Comparison of ENCODE assay signal across 9 cellular contexts in genomic region chr19:48842744-48843162, GRCh38. TPM values are rescaled to one million over a fixed set of nuclear protein-coding genes. Genes with fewer than 3 reads are reported as not detected.
DNase-seq lines count a peak whose midpoint lies in the region; ATAC-seq and TF ChIP-seq lines count a peak whose summit lies in the region.
"Had no signal": no experiment of that assay in that cellular context is flagged by ENCODE, and none has a peak within 500 bp of the region (broad histone marks: within the 10 kb centered on the region; RNA-seq: fewer than 3 reads in every experiment).

No MANE protein-coding gene starts in this region.

- intact Hi-C loops in aorta (cut with DNase I) = loop anchor here in 1 of 2 donors (10.0 kb wide), 1 partner anchor 198 kb away; the partner anchor contains the start of gene CA11

- H3K27me3 Mint-ChIP-seq in activated CD8-positive, alpha-beta T cell treated with anti-CD3 and anti-CD28 coated beads, Interleukin-2, amount 10 ng/mL, durations not matched to agents 7 days and 5 days (ENCODE audit: low read depth) = no peaks in the 10 kb centered on the region

- H3K9me3 ChIP-seq in aorta (ENCODE audit: control insufficient read depth, low read length) = no peaks in the 10 kb centered on the region

- H3K27me3 ChIP-seq in aorta (ENCODE audit: control insufficient read depth in 1 of 2, insufficient read depth in 2 of 2, low read length in 1 of 2) = no peaks in the 10 kb centered on the region

- H3K27ac ChIP-seq in aorta (ENCODE audit: low read depth in 1 of 2, low read length in 2 of 2) = no peak overlapping the region

- 45 to 50% methylated on average over 2 of the region's 2 CpGs for WGBS in aorta, 2 donors

- TF ChIP-seq CTCF in AG09309 (IDR thresholded peaks at IDR 0.05; ENCODE audit: control insufficient read depth, insufficient read depth, low read depth, low read length, missing control alignments) = peak; percentile 76
- TF ChIP-seq CTCF in GM13977 (IDR thresholded peaks at IDR 0.05; ENCODE audit: extremely low read depth, insufficient read depth, missing control alignments) = peak; percentile 74
- peak; percentile 75 for TF ChIP-seq CTCF in epithelial cell of esophagus (IDR thresholded peaks at IDR 0.05; ENCODE audit: insufficient read depth, low read depth, low read length, missing control alignments)

- DNase-seq in AG09309 (ENCODE audit: low read depth) (no peak), GM13977 (ENCODE audit: low spot score) (peak; percentile 66), NCI-H345 treated with DMSO at 0.1 percent for 48 hours (lab: John Stamatoyannopoulos, UW; ENCODE audit: unreplicated experiment) (peak; percentile 20), epithelial cell of esophagus (ENCODE audit: low read depth) (peak; percentile 53), myocyte (ENCODE audit: low read depth) (peak; percentile 62), aorta (no peak)
- DNase-seq in activated CD8-positive, alpha-beta T cell treated with anti-CD3 and anti-CD28 coated beads, Interleukin-2, amount 10 ng/mL, durations not matched to agents 7 days and 5 days = peak; percentile 72

- in situ Hi-C loops in GM13977 (cut with MboI; ENCODE audit: low pct_unique_long_range_greater_than_20kb, low sequenced_read_pairs, unreplicated experiment) = no loop called here

- H3K4me1 Mint-ChIP-seq in activated CD8-positive, alpha-beta T cell treated with anti-CD3 and anti-CD28 coated beads, Interleukin-2, amount 10 ng/mL, durations not matched to agents 7 days and 5 days (ENCODE audit: low read depth) = peaks cover 2% of the 10 kb centered on the region

- no peak overlapping the region for H3K4me3 Mint-ChIP-seq in activated CD8-positive, alpha-beta T cell treated with anti-CD3 and anti-CD28 coated beads, Interleukin-2, amount 10 ng/mL, durations not matched to agents 7 days and 5 days

- POLR2A ChIA-PET in activated CD8-positive, alpha-beta T cell treated with anti-CD3 and anti-CD28 coated beads, Interleukin-2, amount 10 ng/mL, durations not matched to agents 7 days and 5 days (lab: Charles Lee) = interaction anchor here (0.6 to 1.2 kb wide), 3 partner anchors 22 to 978 kb away, joined by 3 to 4 read pairs (median 3); no protein-coding TSS in a partner anchor

- CTCF ChIA-PET in activated CD8-positive, alpha-beta T cell treated with anti-CD3 and anti-CD28 coated beads, Interleukin-2, amount 10 ng/mL, durations not matched to agents 7 days and 5 days (lab: Charles Lee) = interaction anchor here (0.6 to 8.7 kb wide), 48 partner anchors 10 to 476 kb away, joined by 3 to 127 read pairs (median 4); partner anchors contain the start of genes CA11, DBP, FUT1 and IZUMO1

- peaks cover 0 to 6% of the 10 kb centered on the region in 2 donors for H3K36me3 ChIP-seq in aorta (ENCODE audit: control insufficient read depth in 1 of 2, insufficient read depth in 2 of 2, low read length in 1 of 2)

- H3K36me3 Mint-ChIP-seq in activated CD8-positive, alpha-beta T cell treated with anti-CD3 and anti-CD28 coated beads, Interleukin-2, amount 10 ng/mL, durations not matched to agents 7 days and 5 days (ENCODE audit: low read depth) = no peaks in the 10 kb centered on the region

- H3K4me1 ChIP-seq in aorta (ENCODE audit: control insufficient read depth in 1 of 2, insufficient read depth in 2 of 2, low read length in 2 of 2) = no peaks in the 10 kb centered on the region

- H3K9me3 Mint-ChIP-seq in activated CD8-positive, alpha-beta T cell treated with anti-CD3 and anti-CD28 coated beads, Interleukin-2, amount 10 ng/mL, durations not matched to agents 7 days and 5 days (ENCODE audit: insufficient read depth) = no peaks in the 10 kb centered on the region

- H3K27ac Mint-ChIP-seq in activated CD8-positive, alpha-beta T cell treated with anti-CD3 and anti-CD28 coated beads, Interleukin-2, amount 10 ng/mL, durations not matched to agents 7 days and 5 days = no peak overlapping the region

- peak; percentile 57 for ATAC-seq in activated CD8-positive, alpha-beta T cell treated with anti-CD3 and anti-CD28 coated beads, Interleukin-2, amount 10 ng/mL, durations not matched to agents 7 days and 5 days
- ATAC-seq in aorta (ENCODE audit: low FRiP score) (peak; percentile 84), GM21825 (IDR thresholded peaks at IDR 0.05; ENCODE audit: unreplicated experiment) (no peak)

- H3K4me3 ChIP-seq in AG09309 (ENCODE audit: control insufficient read depth, low read depth, low read length) (no peak overlapping the region), epithelial cell of esophagus (ENCODE audit: low read length) (no peak overlapping the region), aorta (ENCODE audit: low read length in 2 of 2) (no peak overlapping the region)

RNA-seq across cellular contexts. Expression of gene HSD17B14, which starts 6.5 kb away (rescaled TPM):
- 1 to 10 TPM in 1 of 2 experiments, under 1 TPM in 1; 0.89 to 1.1 TPM for total RNA-seq in activated CD8-positive, alpha-beta T cell treated with anti-CD3 and anti-CD28 coated beads, Interleukin-2, amount 10 ng/mL, durations not matched to agents 7 days and 5 days
- total RNA-seq in myocyte (0.59 TPM in 1 of 2 replicates, not detected in the other), aorta (10 to 100 TPM; 13.7 to 16.1 TPM)
- 5.5 TPM for polyA plus RNA-seq in myocyte (2012)
- 10 to 100 TPM; 14.3 to 18.9 TPM for polyA plus RNA-seq in aorta

RNA-seq across cellular contexts. Expression of gene PLEKHA4, which starts 25.7 kb away (rescaled TPM):
- 1 to 10 TPM; 4.4 to 4.6 TPM for total RNA-seq in activated CD8-positive, alpha-beta T cell treated with anti-CD3 and anti-CD28 coated beads, Interleukin-2, amount 10 ng/mL, durations not matched to agents 7 days and 5 days
- total RNA-seq in myocyte = 25.5 and 29.5 TPM in 2 replicates
- polyA plus RNA-seq in myocyte (2012) = 57.4 TPM
- total RNA-seq in aorta = 10 to 100 TPM; 94.9 to 97.2 TPM
- polyA plus RNA-seq in aorta = 100 to 1,000 TPM; 193 to 223 TPM

RNA-seq across cellular contexts. Expression of gene PPP1R15A, which starts 29.5 kb away (rescaled TPM):
- 100 to 1,000 TPM; 104 to 124 TPM for total RNA-seq in activated CD8-positive, alpha-beta T cell treated with anti-CD3 and anti-CD28 coated beads, Interleukin-2, amount 10 ng/mL, durations not matched to agents 7 days and 5 days
- total RNA-seq in myocyte = 62.2 and 81.7 TPM in 2 replicates
- polyA plus RNA-seq in myocyte (2012) = 62.0 TPM
- 100 to 1,000 TPM in 1 of 2 donors, 10 to 100 TPM in 1; 57.2 to 182 TPM for total RNA-seq in aorta
- polyA plus RNA-seq in aorta = 10 to 100 TPM; 64.9 to 95.4 TPM

RNA-seq across cellular contexts. Expression of gene BCAT2, which starts 31.9 kb away (rescaled TPM):
- 10 to 100 TPM; 47.2 to 48.6 TPM for total RNA-seq in activated CD8-positive, alpha-beta T cell treated with anti-CD3 and anti-CD28 coated beads, Interleukin-2, amount 10 ng/mL, durations not matched to agents 7 days and 5 days
- total RNA-seq in myocyte = 29.7 and 34.1 TPM in 2 replicates
- polyA plus RNA-seq in myocyte (2012) = 30.4 TPM
- total RNA-seq in aorta = 10 to 100 TPM; 22.4 to 29.5 TPM
- 10 to 100 TPM; 22.5 to 61.6 TPM for polyA plus RNA-seq in aorta

RNA-seq across cellular contexts. Expression of gene TULP2, which starts 55.8 kb away (rescaled TPM):
- not detected for total RNA-seq in activated CD8-positive, alpha-beta T cell treated with anti-CD3 and anti-CD28 coated beads, Interleukin-2, amount 10 ng/mL, durations not matched to agents 7 days and 5 days
- total RNA-seq in myocyte = not detected in 2 replicates
- polyA plus RNA-seq in myocyte (2012) = not detected
- total RNA-seq in aorta = 1 to 10 TPM in 1 of 2 donors, under 1 TPM in 1; 0.84 to 1.3 TPM
- not detected for polyA plus RNA-seq in aorta
- total RNA-seq: glomerular endothelial cell had no signal

Comparison
In these comparisons a context has a peak if more than half of its experiments do, and no peak if none do; other contexts are left out.
1. DNase-seq: peak in GM13977 (single experiment), NCI-H345 treated with DMSO at 0.1 percent for 48 hours (single experiment), activated CD8-positive, alpha-beta T cell treated with anti-CD3 and anti-CD28 coated beads, Interleukin-2, amount 10 ng/mL, durations not matched to agents 7 days and 5 days (single experiment), epithelial cell of esophagus (single experiment) and myocyte (single experiment); none in AG09309 (single experiment) and aorta (0 of 2).
2. Peak in every context shown above with its lines, with median percentiles within 50 percentile points of each other: CTCF ChIP-seq.